ENCODE assay signal across 8 cellular contexts in the genomic region with DNA sequence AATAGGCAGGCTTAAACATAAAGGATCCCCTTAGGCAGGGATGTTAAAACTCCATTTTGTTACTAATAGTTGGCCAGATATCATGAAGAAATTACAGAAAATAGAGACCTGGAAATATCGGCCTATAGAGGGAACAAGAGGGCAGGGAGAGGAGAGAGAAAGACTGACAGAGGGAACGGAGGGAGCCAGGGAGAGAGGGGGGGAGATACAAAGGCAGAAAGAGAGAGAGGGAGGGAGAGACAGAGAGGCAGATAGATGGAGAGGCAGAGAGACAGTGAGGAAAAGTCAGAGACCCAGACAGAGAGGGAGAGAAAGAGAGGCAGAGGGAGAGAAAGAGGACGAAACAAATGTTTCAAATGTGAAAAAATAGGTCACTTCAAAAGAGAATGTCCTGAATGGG. TPM values are rescaled to one million over a fixed set of nuclear protein-coding genes. Genes with fewer than 3 reads are reported as not detected.
"Had no signal": no experiment of that assay in that cellular context is flagged by ENCODE, and none has a peak within 500 bp of the region (broad histone marks: within the 10 kb centered on the region; RNA-seq: fewer than 3 reads in every experiment).

No MANE protein-coding gene starts in this region.

- DNase-seq: IMR-90, KBM-7, KG1 had no signal

- FAIRE-seq: HepG2, HTR-8/SVneo had no signal

- H3K27ac ChIP-seq: HL-60 had no signal

- H3K27me3 Mint-ChIP-seq: IgD-negative memory B cell had no signal

- H3K4me3 Mint-ChIP-seq: IgD-negative memory B cell had no signal

- ATAC-seq: HepG2 had no signal

RNA-seq across cellular contexts. Expression of gene ZNF280B, which starts 53.5 kb away (rescaled TPM):
- total RNA-seq: HT-29 had no signal
